ENCODE assay signal across 35 cellular contexts in the genomic region with DNA sequence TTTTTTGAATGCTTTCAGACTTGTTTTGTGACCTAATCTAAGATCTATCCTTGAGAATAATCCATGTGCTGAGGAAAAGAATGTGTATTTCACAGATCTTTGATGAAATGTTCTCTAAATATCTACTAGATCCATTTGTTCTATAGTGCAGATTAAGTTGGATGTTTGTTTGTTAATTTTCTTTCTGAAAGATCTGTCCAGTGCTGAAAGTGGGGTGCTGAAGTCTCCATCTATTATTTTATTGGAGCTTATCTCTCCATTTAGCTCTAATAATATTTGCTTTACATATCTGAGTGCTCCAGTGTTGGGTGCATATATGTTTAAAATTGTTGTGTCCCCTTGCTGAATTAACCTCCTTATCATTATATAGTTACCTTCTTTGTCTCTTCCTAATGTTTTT.
"Had no signal": no experiment of that assay in that cellular context is flagged by ENCODE, and none has a peak within 500 bp of the region (broad histone marks: within the 10 kb centered on the region; RNA-seq: fewer than 3 reads in every experiment).

No MANE protein-coding gene starts in this region.

- H3K4me3 ChIP-seq: MG63 had no signal

- H3K27me3 ChIP-seq: MG63 had no signal

- H3K36me3 ChIP-seq: MG63 had no signal

- DNase-seq: Kasumi-1, MG63, MM.1S, MV-4-11, NCI-H1048, NCI-H1092, NCI-H1092 treated with DMSO at 0.1 percent for 48 hours, NCI-H1105, NCI-H1105 treated with DMSO at 0.1 percent for 48 hours, NCI-H1417, NCI-H1417 treated with DMSO at 0.1 percent for 48 hours, NCI-H1436, NCI-H1436 treated with DMSO at 0.1 percent for 48 hours, NCI-H146, NCI-H1694, NCI-H1694 treated with DMSO at 0.1 percent for 48 hours, NCI-H187, NCI-H187 treated with DMSO at 0.1 percent for 48 hours, NCI-H1930, NCI-H2029, NCI-H2029 treated with DMSO at 0.1 percent for 48 hours, NCI-H2081, NCI-H2081 treated with DMSO at 0.1 percent for 48 hours, NCI-H2107, NCI-H2171, NCI-H2171 treated with DMSO at 0.1 percent for 48 hours, NCI-H2227 treated with DMSO at 0.1 percent for 48 hours, NCI-H226, NCI-H345, NCI-H446, NCI-H446 treated with DMSO at 0.1 percent for 48 hours, NCI-H510A, NCI-H510A treated with DMSO at 0.1 percent for 48 hours, NCI-H524, NCI-H524 treated with DMSO at 0.1 percent for 48 hours had no signal

- H3K9me3 ChIP-seq: MG63 had no signal
